In the genomic region with DNA sequence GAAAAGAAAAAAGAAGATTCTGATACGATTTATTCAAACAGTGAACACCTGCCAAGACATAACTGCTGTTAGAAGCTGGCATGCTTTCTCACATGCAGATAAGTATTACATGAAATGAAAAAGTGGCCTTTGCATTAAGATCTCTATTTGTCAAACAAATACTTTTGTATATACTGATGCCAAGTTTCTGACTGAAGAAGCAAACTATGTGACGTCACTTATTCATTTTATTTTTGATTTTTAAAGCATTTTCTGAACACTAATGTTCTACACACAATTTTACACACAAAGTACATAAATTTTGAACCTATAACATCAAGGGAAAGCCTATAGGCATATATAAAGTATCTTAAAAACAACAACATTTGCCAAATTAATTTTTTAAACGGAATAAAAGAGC, we compare ENCODE assay signal across 7 cellular contexts.
"Had no signal": no experiment of that assay in that cellular context is flagged by ENCODE, and none has a peak within 500 bp of the region (broad histone marks: within the 10 kb centered on the region; RNA-seq: fewer than 3 reads in every experiment).

No MANE protein-coding gene starts in this region.

- ATAC-seq: K562 had no signal

- FAIRE-seq: HTR-8/SVneo, K562 had no signal

- H3K27ac ChIP-seq: HL-60, KMS-11 had no signal

- H3K9ac ChIP-seq: KMS-11 had no signal

- DNase-seq: IMR-90, KBM-7, KG1 had no signal

- H3K4me2 ChIP-seq: KMS-11 had no signal

- H3K4me3 ChIP-seq: K562 had no signal
